16 cellular contexts compared by ENCODE assay signal in genomic region chr18:49907346-49907929, GRCh38.
DNase-seq lines count a peak whose midpoint lies in the region; ATAC-seq and TF ChIP-seq lines count a peak whose summit lies in the region.
"Had no signal": no experiment of that assay in that cellular context is flagged by ENCODE, and none has a peak within 500 bp of the region (broad histone marks: within the 10 kb centered on the region; RNA-seq: fewer than 3 reads in every experiment).

No MANE protein-coding gene starts in this region.

- H3K4me3 ChIP-seq in fibroblast of mammary gland (ENCODE audit: control insufficient read depth, low read depth, low read length) (no peak overlapping the region), PC-9 (no peak overlapping the region)
- H3K4me3 ChIP-seq: adrenal gland had no signal

- no peaks in the 10 kb centered on the region for H3K9me2 ChIP-seq in PC-9 (ENCODE audit: insufficient read depth)

- H4K20me1 ChIP-seq in PC-9 (ENCODE audit: insufficient read depth): no peaks in the 10 kb centered on the region

- no peak overlapping the region for H3K4me2 ChIP-seq in PC-9

- no peaks in the 10 kb centered on the region for H3K36me3 ChIP-seq in PC-9 (ENCODE audit: low read depth)
- H3K36me3 ChIP-seq: adrenal gland had no signal

- H3K79me2 ChIP-seq in PC-9 (ENCODE audit: low read depth): no peaks in the 10 kb centered on the region

- H2AFZ ChIP-seq in PC-9: no peak overlapping the region

- H3K27me3 ChIP-seq in PC-9 (ENCODE audit: insufficient read depth, low read depth): no peaks in the 10 kb centered on the region
- H3K27me3 ChIP-seq: adrenal gland had no signal

- TF ChIP-seq CTCF in fibroblast of mammary gland (conservative IDR thresholded peaks at IDR 0.05; ENCODE audit: control insufficient read depth, insufficient read depth, low read depth, low read length): no peak
- no peak for TF ChIP-seq CTCF in PC-9 (conservative IDR thresholded peaks at IDR 0.05)

- ATAC-seq in sciatic nerve (peak; percentile 70), GM19397 (IDR thresholded peaks at IDR 0.05; ENCODE audit: unreplicated experiment) (no peak), HG03460 (IDR thresholded peaks at IDR 0.05; ENCODE audit: unreplicated experiment) (no peak)

- peak; percentile 37 for DNase-seq in DMS53 (lab: John Stamatoyannopoulos, UW)
- no peak for DNase-seq in DMS53 treated with DMSO at 0.1 percent for 48 hours (lab: John Stamatoyannopoulos, UW; ENCODE audit: unreplicated experiment)
- peak; percentile 28 for DNase-seq in NCI-H2196 treated with DMSO at 0.1 percent for 48 hours (lab: John Stamatoyannopoulos, UW; ENCODE audit: unreplicated experiment)
- peak; percentile 30 for DNase-seq in fibroblast of mammary gland (ENCODE audit: low read depth)
- DNase-seq in sciatic nerve (ENCODE audit: low spot score): no peak
- DNase-seq in PC-9: no peak
- DNase-seq: activated T-cell treated with anti-CD3 and anti-CD28 coated beads, Interleukin-2, amount 50 U/mL, for 1 hour; adrenal gland; HCEC 1CT; islet precursor cell; NCI-H510A treated with DMSO at 0.1 percent for 48 hours; occipital lobe; substantia nigra had no signal

- POLR2A ChIA-PET in PC-9 (lab: Charles Lee; ENCODE audit: unreplicated experiment): no interaction called here

- H3K9me3 ChIP-seq in PC-9 (ENCODE audit: insufficient read depth, low read depth): no peaks in the 10 kb centered on the region
- H3K9me3 ChIP-seq: adrenal gland had no signal

- no peaks in the 10 kb centered on the region for H3F3A ChIP-seq in PC-9 (ENCODE audit: insufficient read depth, low read depth)

- H3K4me1 ChIP-seq in PC-9 (replicated peaks; ENCODE audit: insufficient read depth): no peaks in the 10 kb centered on the region
- H3K4me1 ChIP-seq: adrenal gland had no signal

- intact Hi-C loops in sciatic nerve (cut with DNase I) (no loop called here), PC-9 (cut with micrococcal nuclease; ENCODE audit: unreplicated experiment) (loop anchor here (10.0 kb wide), 1 partner anchor 57 kb away; no protein-coding TSS in a partner anchor)

- no TSS peak for BruUV-seq in PC-9 (replicated peaks; lab: Mats Ljungman, UMichigan)

- no peak overlapping the region for H3K27ac ChIP-seq in PC-9
- H3K27ac ChIP-seq: adrenal gland, HL-60 had no signal

- CTCF ChIA-PET in PC-9 (lab: Charles Lee): no interaction called here

Comparison
In these comparisons a context has a peak if more than half of its experiments do, and no peak if none do; other contexts are left out.
1. DNase-seq: peak in DMS53 (single experiment), NCI-H2196 treated with DMSO at 0.1 percent for 48 hours (single experiment) and fibroblast of mammary gland (single experiment); none in DMS53 treated with DMSO at 0.1 percent for 48 hours (single experiment), sciatic nerve (single experiment) and PC-9 (0 of 2).